24 cellular contexts compared by ENCODE assay signal in the genomic region with DNA sequence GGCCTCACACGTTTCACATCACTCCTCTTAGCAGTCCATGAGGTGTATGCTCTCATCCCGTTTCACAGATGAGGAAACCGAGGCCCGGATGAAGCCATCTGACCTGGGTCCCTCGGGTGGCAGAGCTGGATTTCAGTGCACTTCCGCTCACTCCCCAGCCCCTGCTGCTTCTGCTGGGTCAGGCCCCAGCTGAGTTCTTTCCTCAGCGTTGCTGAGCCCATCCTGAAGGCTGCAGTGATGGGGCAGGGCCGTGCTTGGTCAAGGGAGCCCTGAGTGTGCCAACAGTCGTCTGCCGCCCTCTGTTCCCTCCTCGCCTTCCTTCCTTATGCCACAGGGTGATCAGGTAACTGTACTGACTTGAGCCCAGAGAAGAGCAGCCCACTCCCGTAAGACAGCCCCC.
"Had no signal": no experiment of that assay in that cellular context is flagged by ENCODE, and none has a peak within 500 bp of the region (broad histone marks: within the 10 kb centered on the region; RNA-seq: fewer than 3 reads in every experiment).

No MANE protein-coding gene starts in this region.

- DNase-seq: caudate nucleus; effector CD4-positive, alpha-beta T cell; foreskin fibroblast; natural killer cell; retina; stimulated activated CD4-positive, alpha-beta T cell treated with anti-CD3 and anti-CD28 coated beads, Interleukin-2, amount 100 ng/mL, for 24 hours; stimulated activated CD4-positive, alpha-beta T cell treated with anti-CD3 and anti-CD28 coated beads, Interleukin-4, amount 100 ng/mL, for 24 hours; stimulated activated naive CD4-positive, alpha-beta T cell treated with Interleukin-2 at 50 U/mL for 16 hours; stomach; thyroid gland had no signal

- ATAC-seq: esophagus mucosa; gastroesophageal sphincter; natural killer cell; sciatic nerve; stimulated activated effector memory CD8-positive, alpha-beta T cell treated with anti-CD3 and anti-CD28 coated beads, Interleukin-12 subunit alpha, Interleukin-12 subunit beta, amount 100 ng/mL, for 72 hours had no signal

- H3K27ac ChIP-seq: gastroesophageal sphincter, neutrophil, thyroid gland had no signal

- H3K27me3 Mint-ChIP-seq: memory B cell, type B pancreatic cell had no signal

- H3K9me3 ChIP-seq: gastroesophageal sphincter, left lung, neutrophil, pancreas, stomach, thyroid gland had no signal

- H3K27me3 ChIP-seq: dorsolateral prefrontal cortex, gastroesophageal sphincter, left lung, neutrophil, pancreas, stomach, thyroid gland had no signal

- H3K27ac Mint-ChIP-seq: memory B cell; natural killer cell; stimulated activated effector memory CD8-positive, alpha-beta T cell treated with anti-CD3 and anti-CD28 coated beads, Interleukin-12 subunit alpha, Interleukin-12 subunit beta, amount 100 ng/mL, for 72 hours; type B pancreatic cell had no signal

- H3K4me2 ChIP-seq: smooth muscle cell had no signal

- H3K4me1 Mint-ChIP-seq: natural killer cell had no signal

- H3K9me3 Mint-ChIP-seq: memory B cell; natural killer cell; stimulated activated effector memory CD8-positive, alpha-beta T cell treated with anti-CD3 and anti-CD28 coated beads, Interleukin-12 subunit alpha, Interleukin-12 subunit beta, amount 100 ng/mL, for 72 hours; type B pancreatic cell had no signal

- FAIRE-seq: colon, keratinocyte, pancreas had no signal

- H3K4me3 Mint-ChIP-seq: memory B cell; natural killer cell; stimulated activated effector memory CD8-positive, alpha-beta T cell treated with anti-CD3 and anti-CD28 coated beads, Interleukin-12 subunit alpha, Interleukin-12 subunit beta, amount 100 ng/mL, for 72 hours; type B pancreatic cell had no signal

- H3K4me1 ChIP-seq: gastroesophageal sphincter had no signal

- H3K4me3 ChIP-seq: dorsolateral prefrontal cortex, gastroesophageal sphincter, left lung, lung, pancreas, smooth muscle cell, stomach, thyroid gland had no signal
